24 cellular contexts compared by ENCODE assay signal in the genomic region with DNA sequence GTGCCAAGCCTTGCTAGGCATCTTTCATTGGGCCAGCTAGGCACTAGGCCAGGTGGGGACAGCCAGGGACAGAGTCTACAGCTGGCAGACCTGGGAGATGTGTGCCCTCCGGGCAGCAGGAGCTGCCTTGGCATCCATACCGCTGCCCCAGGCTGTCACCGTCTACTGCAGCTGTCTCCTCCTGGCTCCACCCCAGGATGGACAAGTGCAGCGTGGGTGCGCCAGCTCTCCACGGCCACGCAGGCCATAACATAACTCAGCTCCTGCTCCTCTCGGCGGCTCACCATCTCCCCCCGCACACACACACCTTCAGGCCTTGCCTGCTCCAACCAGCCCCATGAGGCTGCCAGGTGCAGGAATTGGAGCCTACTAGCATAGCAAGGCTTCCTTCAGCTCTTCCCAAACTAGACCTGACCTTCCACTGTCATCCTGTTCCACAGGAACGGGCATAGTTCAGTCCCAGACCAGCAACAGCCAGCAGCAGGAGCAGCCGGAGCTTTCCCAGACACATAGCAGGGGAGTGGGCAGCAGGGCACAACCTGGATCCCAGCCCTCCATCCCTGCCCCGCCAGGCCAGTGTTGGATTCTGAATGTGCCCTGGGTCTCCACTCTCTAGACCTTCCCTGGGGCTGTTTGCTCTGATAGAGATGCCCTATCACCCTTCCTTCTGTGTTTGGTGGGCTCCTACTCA. TPM values are rescaled to one million over a fixed set of nuclear protein-coding genes. Genes with fewer than 3 reads are reported as not detected.
A peak's percentile ranks its signal among the peaks of the same experiment; 100 is the strongest.
DNase-seq lines count a peak whose midpoint lies in the region; ATAC-seq and TF ChIP-seq lines count a peak whose summit lies in the region.
"Had no signal": no experiment of that assay in that cellular context is flagged by ENCODE, and none has a peak within 500 bp of the region (broad histone marks: within the 10 kb centered on the region; RNA-seq: fewer than 3 reads in every experiment).

No MANE protein-coding gene starts in this region.

- DNase-seq in left ventricle myocardium inferior (peak; percentile 12), left ventricle myocardium superior (no peak), hypothalamus (lab: John Stamatoyannopoulos, UW) (no peak)
- no peak for DNase-seq in activated T-helper 1 cell treated with anti-CD3 and anti-CD28 coated beads, Interleukin-12 subunit alpha, Interleukin-12 subunit beta, Interleukin-2, Interleukin-4 antibody, amounts not matched to agents 30 ng/mL and 10 ng/mL and 1 ng/mL, durations not matched to agents 14 hours and 24 hours and 36 hours (ENCODE audit: low spot score)
- DNase-seq in naive thymus-derived CD4-positive, alpha-beta T cell: no peak
- DNase-seq in stimulated activated naive CD4-positive, alpha-beta T cell (lab: John Stamatoyannopoulos, UW): no peak
- DNase-seq: ACHN; activated CD4-positive, alpha-beta T cell treated with anti-CD3 and anti-CD28 coated beads for 4 hours; activated CD8-positive, alpha-beta memory T cell treated with anti-CD3 and anti-CD28 coated beads, Interleukin-2, amount 50 U/mL, for 48 hours; activated naive CD4-positive, alpha-beta T cell treated with Interleukin-2 at 50 U/mL for 16 hours; colonic mucosa; DND-41; heart right ventricle; immature natural killer cell; KBM-7; NCI-H1694 treated with DMSO at 0.1 percent for 48 hours; NCI-H345; small intestine; stimulated activated CD4-positive, alpha-beta T cell treated with anti-CD3 and anti-CD28 coated beads, Interleukin-4, amount 100 ng/mL, for 24 hours had no signal

- H3K4me3 ChIP-seq in left ventricle myocardium inferior: no peak overlapping the region
- H3K4me3 ChIP-seq in naive thymus-derived CD4-positive, alpha-beta T cell (ENCODE audit: low read length): no peak overlapping the region
- H3K4me3 ChIP-seq: colonic mucosa, heart right ventricle, lung had no signal

- H3K4me3 Mint-ChIP-seq in activated T-helper 1 cell treated with anti-CD3 and anti-CD28 coated beads, Interleukin-12 subunit alpha, Interleukin-12 subunit beta, Interleukin-2, Interleukin-4 antibody, amounts not matched to agents 30 ng/mL and 10 ng/mL and 1 ng/mL, durations not matched to agents 14 hours and 24 hours and 36 hours: peak overlapping the region; percentile 24
- peak overlapping the region in 7 of 10 donors; percentile 4 to 79 (median 18) for H3K4me3 Mint-ChIP-seq in naive thymus-derived CD4-positive, alpha-beta T cell

- no peak overlapping the region for H3K27ac Mint-ChIP-seq in activated T-helper 1 cell treated with anti-CD3 and anti-CD28 coated beads, Interleukin-12 subunit alpha, Interleukin-12 subunit beta, Interleukin-2, Interleukin-4 antibody, amounts not matched to agents 30 ng/mL and 10 ng/mL and 1 ng/mL, durations not matched to agents 14 hours and 24 hours and 36 hours
- H3K27ac Mint-ChIP-seq in naive thymus-derived CD4-positive, alpha-beta T cell: peak overlapping the region in 1 of 9 donors; percentile 12
- H3K27ac Mint-ChIP-seq: immature natural killer cell, progenitor cell of endocrine pancreas had no signal

- H3K9me3 Mint-ChIP-seq in activated T-helper 1 cell treated with anti-CD3 and anti-CD28 coated beads, Interleukin-12 subunit alpha, Interleukin-12 subunit beta, Interleukin-2, Interleukin-4 antibody, amounts not matched to agents 30 ng/mL and 10 ng/mL and 1 ng/mL, durations not matched to agents 14 hours and 24 hours and 36 hours: no peaks in the 10 kb centered on the region
- peaks cover 0 to 1% (median 0%) of the 10 kb centered on the region in 11 donors for H3K9me3 Mint-ChIP-seq in naive thymus-derived CD4-positive, alpha-beta T cell
- H3K9me3 Mint-ChIP-seq: immature natural killer cell had no signal

- TF ChIP-seq CTCF in left ventricle myocardium inferior (IDR thresholded peaks at IDR 0.05; ENCODE audit: borderline replicate concordance): no peak

- ATAC-seq in left ventricle myocardium superior: no peak
- ATAC-seq in naive thymus-derived CD4-positive, alpha-beta T cell: no peak
- no peak for ATAC-seq in GM19328 (IDR thresholded peaks at IDR 0.05; ENCODE audit: unreplicated experiment)
- ATAC-seq in GM18867 (IDR thresholded peaks at IDR 0.05; ENCODE audit: unreplicated experiment): no peak
- ATAC-seq: heart right ventricle, SK-N-SH treated with all-trans-retinoic acid at 6 μM for 48 hours had no signal

- no peaks in the 10 kb centered on the region for H3K36me3 Mint-ChIP-seq in activated T-helper 1 cell treated with anti-CD3 and anti-CD28 coated beads, Interleukin-12 subunit alpha, Interleukin-12 subunit beta, Interleukin-2, Interleukin-4 antibody, amounts not matched to agents 30 ng/mL and 10 ng/mL and 1 ng/mL, durations not matched to agents 14 hours and 24 hours and 36 hours (ENCODE audit: low read depth)
- H3K36me3 Mint-ChIP-seq in naive thymus-derived CD4-positive, alpha-beta T cell: peaks cover 0 to 3% (median 0%) of the 10 kb centered on the region in 5 donors
- H3K36me3 Mint-ChIP-seq: immature natural killer cell had no signal

- H3K9me3 ChIP-seq in left ventricle myocardium inferior (replicated peaks): no peaks in the 10 kb centered on the region
- H3K9me3 ChIP-seq in naive thymus-derived CD4-positive, alpha-beta T cell (ENCODE audit: control insufficient read depth in 2 of 3, low read length in 3 of 3): no peaks in the 10 kb centered on the region
- H3K9me3 ChIP-seq: colonic mucosa, heart right ventricle had no signal

- H3K27me3 ChIP-seq in left ventricle myocardium inferior (ENCODE audit: low read depth): peaks cover 60% of the 10 kb centered on the region
- H3K27me3 ChIP-seq in naive thymus-derived CD4-positive, alpha-beta T cell (ENCODE audit: control insufficient read depth in 2 of 2, insufficient read depth in 2 of 2, low read length in 2 of 2): no peaks in the 10 kb centered on the region

- CTCF ChIA-PET in naive thymus-derived CD4-positive, alpha-beta T cell (lab: Charles Lee): interaction anchor here (0.9 to 2.9 kb wide), 4 partner anchors 94 to 126 kb away, joined by 3 to 13 read pairs (median 4); no protein-coding TSS in a partner anchor

- peaks cover 28% of the 10 kb centered on the region for H3K4me1 Mint-ChIP-seq in activated T-helper 1 cell treated with anti-CD3 and anti-CD28 coated beads, Interleukin-12 subunit alpha, Interleukin-12 subunit beta, Interleukin-2, Interleukin-4 antibody, amounts not matched to agents 30 ng/mL and 10 ng/mL and 1 ng/mL, durations not matched to agents 14 hours and 24 hours and 36 hours (ENCODE audit: low read depth)
- H3K4me1 Mint-ChIP-seq in naive thymus-derived CD4-positive, alpha-beta T cell: peaks cover 4 to 19% (median 10%) of the 10 kb centered on the region in 7 donors

- intact Hi-C loops in left ventricle myocardium inferior (cut with micrococcal nuclease): no loop called here
- intact Hi-C loops in left ventricle myocardium superior (cut with micrococcal nuclease): no loop called here
- intact Hi-C loops in activated T-helper 1 cell treated with anti-CD3 and anti-CD28 coated beads, Interleukin-12 subunit alpha, Interleukin-12 subunit beta, Interleukin-2, Interleukin-4 antibody, amounts not matched to agents 30 ng/mL and 10 ng/mL and 1 ng/mL, durations not matched to agents 14 hours and 24 hours and 36 hours (cut with micrococcal nuclease): loop anchor here (5.0 kb wide), 1 partner anchor 148 kb away; the partner anchor contains the start of genes CIAO1 and TMEM127
- intact Hi-C loops in naive thymus-derived CD4-positive, alpha-beta T cell (cut with micrococcal nuclease): no loop called here

- POLR2A ChIA-PET in naive thymus-derived CD4-positive, alpha-beta T cell (lab: Charles Lee): no interaction called here

- H3K4me1 ChIP-seq in left ventricle myocardium inferior: peaks cover 37% of the 10 kb centered on the region
- peaks cover 5 to 8% of the 10 kb centered on the region in 2 donors for H3K4me1 ChIP-seq in naive thymus-derived CD4-positive, alpha-beta T cell (ENCODE audit: control insufficient read depth in 2 of 2, insufficient read depth in 2 of 2, low read length in 2 of 2)

- H3K36me3 ChIP-seq in left ventricle myocardium inferior: no peaks in the 10 kb centered on the region
- H3K36me3 ChIP-seq in naive thymus-derived CD4-positive, alpha-beta T cell (ENCODE audit: control insufficient read depth in 2 of 3, insufficient read depth in 3 of 3, low read length in 3 of 3): no peaks in the 10 kb centered on the region
- H3K36me3 ChIP-seq: colonic mucosa, heart right ventricle had no signal

- peaks cover 37% of the 10 kb centered on the region for H3K27me3 Mint-ChIP-seq in activated T-helper 1 cell treated with anti-CD3 and anti-CD28 coated beads, Interleukin-12 subunit alpha, Interleukin-12 subunit beta, Interleukin-2, Interleukin-4 antibody, amounts not matched to agents 30 ng/mL and 10 ng/mL and 1 ng/mL, durations not matched to agents 14 hours and 24 hours and 36 hours (ENCODE audit: insufficient read depth)
- H3K27me3 Mint-ChIP-seq in naive thymus-derived CD4-positive, alpha-beta T cell: peaks cover 28 to 50% (median 32%) of the 10 kb centered on the region in 5 donors

- no peak overlapping the region for H3K27ac ChIP-seq in left ventricle myocardium inferior (replicated peaks)
- H3K27ac ChIP-seq in naive thymus-derived CD4-positive, alpha-beta T cell (ENCODE audit: low read depth, low read length): no peak overlapping the region
- H3K27ac ChIP-seq: colonic mucosa, heart right ventricle had no signal

RNA-seq across cellular contexts. Expression of gene ADRA2B, which starts 2.5 kb away (rescaled TPM):
- total RNA-seq in left ventricle myocardium inferior (2.9 TPM), left ventricle myocardium superior (5.0 TPM)
- 0.12 and 0.21 TPM in 2 replicates for total RNA-seq in activated T-helper 1 cell treated with anti-CD3 and anti-CD28 coated beads, Interleukin-12 subunit alpha, Interleukin-12 subunit beta, Interleukin-2, Interleukin-4 antibody, amounts not matched to agents 30 ng/mL and 10 ng/mL and 1 ng/mL, durations not matched to agents 14 hours and 24 hours and 36 hours
- total RNA-seq in naive thymus-derived CD4-positive, alpha-beta T cell: under 1 TPM in 3 of 5 experiments, not detected in 2; 0.15 to 0.93 (median 0.76) TPM
- polyA plus RNA-seq in naive thymus-derived CD4-positive, alpha-beta T cell: not detected

RNA-seq across cellular contexts. Expression of gene ASTL, which starts 19.5 kb away (rescaled TPM):
- total RNA-seq in left ventricle myocardium inferior (not detected), left ventricle myocardium superior (not detected)
- total RNA-seq in activated T-helper 1 cell treated with anti-CD3 and anti-CD28 coated beads, Interleukin-12 subunit alpha, Interleukin-12 subunit beta, Interleukin-2, Interleukin-4 antibody, amounts not matched to agents 30 ng/mL and 10 ng/mL and 1 ng/mL, durations not matched to agents 14 hours and 24 hours and 36 hours: 2.0 and 2.9 TPM in 2 replicates
- 1 to 10 TPM in 2 of 5 experiments, under 1 TPM in 3; 0.65 to 7.5 (median 0.86) TPM for total RNA-seq in naive thymus-derived CD4-positive, alpha-beta T cell
- under 1 TPM in 1 of 2 donors, not detected in 1; 0.19 TPM for polyA plus RNA-seq in naive thymus-derived CD4-positive, alpha-beta T cell
- total RNA-seq: heart right ventricle, lung had no signal
- polyA plus RNA-seq: immature natural killer cell, small intestine had no signal

RNA-seq across cellular contexts. Expression of gene DUSP2, which starts 26.4 kb away (rescaled TPM):
- total RNA-seq in left ventricle myocardium inferior (0.82 TPM), left ventricle myocardium superior (1.9 TPM)
- total RNA-seq in activated T-helper 1 cell treated with anti-CD3 and anti-CD28 coated beads, Interleukin-12 subunit alpha, Interleukin-12 subunit beta, Interleukin-2, Interleukin-4 antibody, amounts not matched to agents 30 ng/mL and 10 ng/mL and 1 ng/mL, durations not matched to agents 14 hours and 24 hours and 36 hours: 494 and 500 TPM in 2 replicates
- total RNA-seq in naive thymus-derived CD4-positive, alpha-beta T cell: 100 to 1,000 TPM in 2 of 5 experiments, 10 to 100 TPM in 3; 22.1 to 255 (median 50.3) TPM
- 10 to 100 TPM; 21.0 to 25.6 TPM for polyA plus RNA-seq in naive thymus-derived CD4-positive, alpha-beta T cell
